8 cellular contexts compared by ENCODE assay signal in genomic region chr20:20052074-20052970, GRCh38. TPM values are rescaled to one million over a fixed set of nuclear protein-coding genes. Genes with fewer than 3 reads are reported as not detected.
A peak's percentile ranks its signal among the peaks of the same experiment; 100 is the strongest.
DNase-seq lines count a peak whose midpoint lies in the region; ATAC-seq and TF ChIP-seq lines count a peak whose summit lies in the region.

A gene with protein sequence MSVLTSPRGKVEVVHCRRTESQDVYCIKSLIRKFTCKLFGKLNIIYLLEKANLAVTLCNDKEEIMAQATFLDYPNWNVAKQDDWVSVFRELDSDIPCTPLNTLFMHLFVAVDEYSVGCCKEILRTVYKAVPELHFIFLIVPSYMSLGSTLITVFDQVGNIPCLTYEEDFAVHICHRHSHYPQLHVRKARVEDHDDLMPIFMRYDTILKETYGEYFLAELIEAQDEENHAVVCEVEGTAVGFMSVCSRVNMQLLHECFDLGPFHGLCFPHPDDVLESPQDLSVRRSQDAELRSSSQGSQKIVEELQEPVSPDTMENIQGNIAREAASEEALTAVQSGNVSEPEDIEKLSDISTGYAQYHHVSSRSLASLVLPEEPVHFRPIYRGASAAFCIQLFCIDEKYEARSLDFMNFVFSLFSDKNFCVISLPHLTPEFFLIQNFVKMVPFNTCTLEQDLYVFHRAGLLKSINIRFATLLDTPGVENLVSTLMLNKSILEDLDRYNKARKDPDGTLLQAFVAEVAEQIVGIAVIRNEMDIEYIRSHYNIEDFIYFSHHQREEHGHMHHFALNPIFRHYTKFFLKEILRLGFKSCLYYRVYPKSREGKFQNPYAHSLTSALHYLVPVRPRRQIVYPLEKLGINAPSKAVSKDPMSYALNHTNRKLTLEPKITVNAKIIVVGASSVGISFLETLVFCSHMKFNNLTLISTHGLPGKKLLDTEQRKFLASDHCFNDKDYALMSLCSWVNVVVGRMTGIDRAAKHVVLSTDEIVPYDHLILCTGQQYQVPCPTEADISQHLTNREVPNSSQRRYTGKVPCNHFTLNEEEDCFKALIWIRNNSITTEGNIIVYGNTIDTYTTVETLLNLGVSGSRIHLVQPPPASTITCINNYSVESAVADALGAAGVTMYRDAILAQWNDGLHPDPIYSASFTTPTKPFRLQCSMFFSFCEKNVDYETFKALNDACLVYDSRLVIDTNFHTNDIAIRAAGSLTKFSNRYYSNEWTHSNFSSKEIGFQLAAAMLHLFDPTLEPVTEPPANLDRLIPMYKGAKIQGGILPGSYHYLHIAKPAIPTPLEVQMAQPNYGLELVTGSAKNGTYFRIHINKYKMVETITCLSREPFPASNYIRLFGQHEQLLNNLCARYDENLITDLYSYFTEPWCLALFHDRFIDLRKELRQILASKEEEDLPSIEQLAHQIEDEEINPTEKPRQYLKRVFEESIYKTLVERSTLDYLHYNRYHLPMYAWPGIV (plus strand): TSS chr20:20052532. CDS start chr20:20056654, 4,122 bp downstream.
Gene CRNKL1, minus strand, starts transcription at chr20:20052466. Its CDS starts 124 bp downstream, at chr20:20052342.

- H3K23me2 ChIP-seq in H9 (ENCODE audit: insufficient read length, low read depth, low read length, poor library complexity, severe bottlenecking): peaks cover 7% of the 10 kb centered on the region

- no peak within 1 kb of the TSS for H3K27ac ChIP-seq in H9 (ENCODE audit: insufficient read length, low read depth, low read length)

- H4K91ac ChIP-seq in H9 (ENCODE audit: insufficient read length, low read depth, low read length): no peak within 1 kb of the TSS

- peak within 1 kb of the TSS; percentile 98 to 100 for H3K4me3 Mint-ChIP-seq in H9
- H3K4me3 Mint-ChIP-seq in natural killer cell treated with Interleukin-12 subunit alpha and Interleukin-12 subunit beta and Interleukin-15 and Interleukin-18, amount 100 ng/mL, for 72 hours: peak within 1 kb of the TSS; percentile 99

- H3K27me3 Mint-ChIP-seq in H9 (ENCODE audit: low read depth): peaks cover 1% of the 10 kb centered on the region; the same call in 1 of the 2 replicates
- H3K27me3 Mint-ChIP-seq in natural killer cell treated with Interleukin-12 subunit alpha and Interleukin-12 subunit beta and Interleukin-15 and Interleukin-18, amount 100 ng/mL, for 72 hours: no peaks in the 10 kb centered on the region

- H3T11ph ChIP-seq in H9 (ENCODE audit: low read length): no peak within 1 kb of the TSS

- H2BK15ac ChIP-seq in H9 (ENCODE audit: low read depth, low read length): no peak within 1 kb of the TSS

- TF ChIP-seq CTCF in H9 (conservative IDR thresholded peaks at IDR 0.05) (no peak), fibroblast of the aortic adventitia (IDR thresholded peaks at IDR 0.05; ENCODE audit: insufficient read depth, low read length) (no peak)

- H4K5ac ChIP-seq in H9 (ENCODE audit: insufficient read length, low read depth, low read length): no peak within 1 kb of the TSS

- peaks cover 11 to 32% (median 30%) of the 10 kb centered on the region in 3 experiments; a peak in 5 of 7 replicates for H3K36me3 Mint-ChIP-seq in H9 (ENCODE audit: insufficient read depth in 1 of 3, low read depth in 3 of 3)
- peaks cover 30% of the 10 kb centered on the region for H3K36me3 Mint-ChIP-seq in natural killer cell treated with Interleukin-12 subunit alpha and Interleukin-12 subunit beta and Interleukin-15 and Interleukin-18, amount 100 ng/mL, for 72 hours

- H3K79me1 ChIP-seq in H9 (ENCODE audit: insufficient read depth, low read depth, low read length, poor library complexity, severe bottlenecking): no peaks in the 10 kb centered on the region

- H3K56ac ChIP-seq in H9 (ENCODE audit: insufficient read length, low read depth, low read length): no peak within 1 kb of the TSS

- peak within 1 kb of the TSS; percentile 96 to 99 (median 98) for H3K27ac Mint-ChIP-seq in H9
- peak within 1 kb of the TSS; percentile 92 to 96 for H3K27ac Mint-ChIP-seq in natural killer cell treated with Interleukin-12 subunit alpha and Interleukin-12 subunit beta and Interleukin-15 and Interleukin-18, amount 100 ng/mL, for 72 hours

- H2BK20ac ChIP-seq in H9 (ENCODE audit: low read depth, low read length, poor library complexity, severe bottlenecking): no peak within 1 kb of the TSS

- DNase-seq in H9 (peak; percentile 98), M059J (ENCODE audit: low read depth) (peak; percentile 98), activated gamma-delta T cell (lab: John Stamatoyannopoulos, UW) (peak; percentile 86), fibroblast of the aortic adventitia (ENCODE audit: low read depth) (peak; percentile 95)
- DNase-seq in natural killer cell treated with Interleukin-12 subunit alpha and Interleukin-12 subunit beta and Interleukin-15 and Interleukin-18, amount 100 ng/mL, for 72 hours (ENCODE audit: low spot score): peak; percentile 98
- DNase-seq in stimulated activated naive CD4-positive, alpha-beta T cell treated with Interleukin-2 at 50 U/mL for 16 hours (lab: John Stamatoyannopoulos, UW): peak; percentile 95

- H3K36me3 ChIP-seq in ES-I3 (ENCODE audit: insufficient read depth, low read length): peaks cover 11% of the 10 kb centered on the region

- peak within 1 kb of the TSS; percentile 77 for H3K14ac ChIP-seq in H9 (ENCODE audit: insufficient read depth, low read length)

- H3K4me2 ChIP-seq in H9 (ENCODE audit: insufficient read depth, insufficient read length, low read length): peak within 1 kb of the TSS; percentile 90

- no peak within 1 kb of the TSS for H2BK120ac ChIP-seq in H9 (ENCODE audit: low read depth, low read length, poor library complexity, severe bottlenecking)

- peak; percentile 71 for TF ChIP-seq POLR2A in Raji (IDR thresholded peaks at IDR 0.05; ENCODE audit: insufficient read depth, low read depth, low read length)

- H2BK12ac ChIP-seq in H9 (ENCODE audit: insufficient read length, low read depth, low read length): no peak within 1 kb of the TSS

- peaks cover 0 to 3% of the 10 kb centered on the region in 2 experiments; a peak in 1 of 5 replicates for H3K9me3 Mint-ChIP-seq in H9
- H3K9me3 Mint-ChIP-seq in natural killer cell treated with Interleukin-12 subunit alpha and Interleukin-12 subunit beta and Interleukin-15 and Interleukin-18, amount 100 ng/mL, for 72 hours: no peaks in the 10 kb centered on the region

- peak within 1 kb of the TSS; percentile 52 for H2AFZ ChIP-seq in H9 (ENCODE audit: low read length)

- H3K23ac ChIP-seq in H9 (ENCODE audit: insufficient read length, low read depth, low read length): no peak within 1 kb of the TSS

- H4K20me1 ChIP-seq in H9 (ENCODE audit: control insufficient read depth, insufficient read depth, insufficient read length): no peaks in the 10 kb centered on the region

- H3K9ac ChIP-seq in ES-I3 (ENCODE audit: low read depth, low read length): peak within 1 kb of the TSS; percentile 71; the same call in 1 of the 2 replicates
- H3K9ac ChIP-seq in H9 (ENCODE audit: extremely low read depth, insufficient read length, low read length): peak within 1 kb of the TSS; percentile 65

- H3K4me3 ChIP-seq in fibroblast of the aortic adventitia (ENCODE audit: low read depth, low read length): peak within 1 kb of the TSS; percentile 79

- ATAC-seq in natural killer cell treated with Interleukin-12 subunit alpha and Interleukin-12 subunit beta and Interleukin-15 and Interleukin-18, amount 100 ng/mL, for 72 hours: peak; percentile 99

- H3K18ac ChIP-seq in H9 (ENCODE audit: insufficient read length, low read depth, low read length): peak within 1 kb of the TSS; percentile 8

- H3K4ac ChIP-seq in H9 (ENCODE audit: low read depth, low read length): no peak within 1 kb of the TSS

- H3K4me1 ChIP-seq in ES-I3 (ENCODE audit: insufficient read depth, low read length): no peaks in the 10 kb centered on the region
- no peaks in the 10 kb centered on the region for H3K4me1 ChIP-seq in H9 (ENCODE audit: insufficient read depth, low read length)

- H3K79me2 ChIP-seq in H9 (ENCODE audit: insufficient read depth, low read length): peaks cover 2% of the 10 kb centered on the region; the same call in 1 of the 2 replicates

- H3K9me3 ChIP-seq in ES-I3 (ENCODE audit: control insufficient read depth, insufficient read depth, low read length) (no peaks in the 10 kb centered on the region), H9 (ENCODE audit: control insufficient read depth, low read depth, low read length) (no peaks in the 10 kb centered on the region)

- H4K8ac ChIP-seq in H9 (replicated peaks; ENCODE audit: insufficient read length, low read depth, low read length): no peak within 1 kb of the TSS

- WGBS in H9 (ENCODE audit: extremely low coverage, insufficient read length, low lambda C conversion rate): no CpG with 5 or more reads among the region's 67 CpGs

- no peak within 1 kb of the TSS for H2AK5ac ChIP-seq in H9 (ENCODE audit: insufficient read length, low read length)

- H2BK5ac ChIP-seq in H9 (ENCODE audit: insufficient read length, low read length): no peak within 1 kb of the TSS

- no peaks in the 10 kb centered on the region for H3K27me3 ChIP-seq in H9 (ENCODE audit: insufficient read depth, low read length)

- H3K4me1 Mint-ChIP-seq in H9: peaks cover 3% of the 10 kb centered on the region in 2 experiments
- peaks cover 14 to 23% of the 10 kb centered on the region in 2 donors for H3K4me1 Mint-ChIP-seq in natural killer cell treated with Interleukin-12 subunit alpha and Interleukin-12 subunit beta and Interleukin-15 and Interleukin-18, amount 100 ng/mL, for 72 hours (ENCODE audit: low read depth in 2 of 2)

RNA-seq across cellular contexts. Expression of the first gene that starts in this region (rescaled TPM):
- total RNA-seq in H9 (2021) (0.44 TPM in 1 of 2 replicates, not detected in the other), fibroblast of the aortic adventitia (ENCODE audit: low replicate concordance) (0.18 TPM in 1 of 2 replicates, not detected in the other)
- total RNA-seq in M059J (2014; rRNA removed; shearing (Covaris generic)): 1.3 TPM in 1 of 2 replicates, not detected in the other
- not detected for total RNA-seq in natural killer cell treated with Interleukin-12 subunit alpha and Interleukin-12 subunit beta and Interleukin-15 and Interleukin-18, amount 100 ng/mL, for 72 hours

RNA-seq across cellular contexts. Expression of gene CRNKL1, which starts in this region (rescaled TPM):
- 26.6 and 30.2 TPM in 2 replicates for total RNA-seq in H9 (2021)
- 32.7 and 44.2 TPM in 2 replicates for total RNA-seq in M059J (2014; rRNA removed; shearing (Covaris generic))
- 31.2 and 109 TPM in 2 replicates for total RNA-seq in fibroblast of the aortic adventitia (ENCODE audit: low replicate concordance)
- 10 to 100 TPM; 18.7 to 24.2 TPM for total RNA-seq in natural killer cell treated with Interleukin-12 subunit alpha and Interleukin-12 subunit beta and Interleukin-15 and Interleukin-18, amount 100 ng/mL, for 72 hours
